ENCODE assay signal across 8 cellular contexts in genomic region chr2:186427017-186427350, GRCh38.
DNase-seq lines count a peak whose midpoint lies in the region; ATAC-seq lines count a peak whose summit lies in the region.
"Not testable (repeated sequence)": the region's sequence is repeated elsewhere in the genome, so short reads cannot be mapped to it uniquely, and the experiment has no call there.

No MANE protein-coding gene starts in this region.

- not testable (repeated sequence) for H3K4me3 Mint-ChIP-seq in stimulated activated naive CD8-positive, alpha-beta T cell treated with anti-CD3 and anti-CD28 coated beads, Interleukin-15, amount 100 ng/mL, for 72 hours

- H3K27me3 Mint-ChIP-seq in stimulated activated naive CD8-positive, alpha-beta T cell treated with anti-CD3 and anti-CD28 coated beads, Interleukin-15, amount 100 ng/mL, for 72 hours, result not testable (repeated sequence)

- H3K9me3 Mint-ChIP-seq in stimulated activated naive CD8-positive, alpha-beta T cell treated with anti-CD3 and anti-CD28 coated beads, Interleukin-15, amount 100 ng/mL, for 72 hours, result not testable (repeated sequence)

- H3K27ac Mint-ChIP-seq in stimulated activated naive CD8-positive, alpha-beta T cell treated with anti-CD3 and anti-CD28 coated beads, Interleukin-15, amount 100 ng/mL, for 72 hours, result not testable (repeated sequence)

- not testable (repeated sequence) for DNase-seq in stimulated activated naive CD8-positive, alpha-beta T cell treated with anti-CD3 and anti-CD28 coated beads, Interleukin-15, amount 100 ng/mL, for 72 hours

- peak; percentile 46 for ATAC-seq in GM18867 (IDR thresholded peaks at IDR 0.05; ENCODE audit: unreplicated experiment)
- peak; percentile 57 for ATAC-seq in GM19395 (IDR thresholded peaks at IDR 0.05; ENCODE audit: unreplicated experiment)
- ATAC-seq in GM21515 (IDR thresholded peaks at IDR 0.05; ENCODE audit: unreplicated experiment), result peak; percentile 41
- peak; percentile 45 for ATAC-seq in HG02642 (IDR thresholded peaks at IDR 0.05; ENCODE audit: poor library complexity, unreplicated experiment)
- ATAC-seq in HG02981 (IDR thresholded peaks at IDR 0.05; ENCODE audit: unreplicated experiment), result peak; percentile 34
- peak; percentile 41 for ATAC-seq in HG03175 (IDR thresholded peaks at IDR 0.05; ENCODE audit: unreplicated experiment)
- ATAC-seq in HG03565 (IDR thresholded peaks at IDR 0.05; ENCODE audit: unreplicated experiment), result peak; percentile 18
- peak; percentile 15 for ATAC-seq in stimulated activated naive CD8-positive, alpha-beta T cell treated with anti-CD3 and anti-CD28 coated beads, Interleukin-15, amount 100 ng/mL, for 72 hours

- not testable (repeated sequence) for H3K4me1 Mint-ChIP-seq in stimulated activated naive CD8-positive, alpha-beta T cell treated with anti-CD3 and anti-CD28 coated beads, Interleukin-15, amount 100 ng/mL, for 72 hours
